Comparison of ENCODE assay signal across 21 cellular contexts in genomic region chr18:79191418-79191817, GRCh38.
"Had no signal": no experiment of that assay in that cellular context is flagged by ENCODE, and none has a peak within 500 bp of the region (broad histone marks: within the 10 kb centered on the region; RNA-seq: fewer than 3 reads in every experiment).

No MANE protein-coding gene starts in this region.

- H3K27me3 ChIP-seq: MG63 had no signal

- H3K4me3 ChIP-seq: MG63 had no signal

- ATAC-seq: activated CD8-positive, alpha-beta T cell treated with anti-CD3 and anti-CD28 coated beads, Interleukin-2, amount 10 ng/mL, durations not matched to agents 7 days and 5 days; PC-3 had no signal

- H3K36me3 ChIP-seq: MG63 had no signal

- H3K27ac Mint-ChIP-seq: activated CD8-positive, alpha-beta T cell treated with anti-CD3 and anti-CD28 coated beads, Interleukin-2, amount 10 ng/mL, durations not matched to agents 7 days and 5 days; activated naive CD4-positive, alpha-beta T cell treated with anti-CD3 and anti-CD28 coated beads for 36 hours; activated naive CD8-positive, alpha-beta T cell; brain; T-helper 1 cell treated with Interleukin-12 subunit alpha and Interleukin-12 subunit beta and Interleukin-4 antibody, amounts not matched to agents 30 μg/mL and 1 μg/mL, for 36 hours had no signal

- DNase-seq: activated CD4-positive, alpha-beta T cell treated with anti-CD3 and anti-CD28 coated beads for 48 hours; activated CD4-positive, alpha-beta T cell treated with anti-CD3 and anti-CD28 coated beads, Interleukin-2, amount 50 U/mL, for 4 hours; activated CD4-positive, CD25-positive, alpha-beta regulatory T cell treated with anti-CD3 and anti-CD28 coated beads, Interleukin-2, amount 50 U/mL, for 72 hours; activated CD8-positive, alpha-beta memory T cell treated with anti-CD3 and anti-CD28 coated beads, Interleukin-2, amount 50 U/mL, for 48 hours; activated CD8-positive, alpha-beta T cell treated with anti-CD3 and anti-CD28 coated beads, Interleukin-2, amount 10 ng/mL, durations not matched to agents 7 days and 5 days; activated effector memory CD4-positive, alpha-beta T cell treated with anti-CD3 and anti-CD28 coated beads, Interleukin-2, amount 50 U/mL, for 16 hours; activated naive CD4-positive, alpha-beta T cell treated with anti-CD3 and anti-CD28 coated beads for 36 hours; activated T-cell treated with anti-CD3 and anti-CD28 coated beads, Interleukin-2, amount 50 U/mL, for 1 hour; amygdala; KG1; MG63; NCI-H1105; NCI-H1436; NCI-H187; NCI-H2081; NCI-H524; PC-3; SHP77 treated with DMSO at 0.1 percent for 48 hours had no signal

- H3K9me3 Mint-ChIP-seq: activated naive CD4-positive, alpha-beta T cell treated with anti-CD3 and anti-CD28 coated beads for 36 hours; T-helper 1 cell treated with Interleukin-12 subunit alpha and Interleukin-12 subunit beta and Interleukin-4 antibody, amounts not matched to agents 30 μg/mL and 1 μg/mL, for 36 hours had no signal

- H3K9me3 ChIP-seq: MG63 had no signal

- H3K4me1 Mint-ChIP-seq: brain had no signal

- H3K4me3 Mint-ChIP-seq: activated CD8-positive, alpha-beta T cell treated with anti-CD3 and anti-CD28 coated beads, Interleukin-2, amount 10 ng/mL, durations not matched to agents 7 days and 5 days; activated naive CD4-positive, alpha-beta T cell treated with anti-CD3 and anti-CD28 coated beads for 36 hours; activated naive CD8-positive, alpha-beta T cell; brain; T-helper 1 cell treated with Interleukin-12 subunit alpha and Interleukin-12 subunit beta and Interleukin-4 antibody, amounts not matched to agents 30 μg/mL and 1 μg/mL, for 36 hours had no signal

- H3K27me3 Mint-ChIP-seq: activated naive CD8-positive, alpha-beta T cell; brain had no signal
